Comparison of ENCODE assay signal across 1 cellular context in genomic region chr1:156499703-156500577, GRCh38.
TF ChIP-seq lines count a peak whose summit lies in the region.

No MANE protein-coding gene starts in this region.

TF ChIP-seq in GM23338, 12 proteins besides CTCF, POLR2A, EP300 and RAD21 (continued from another document):
- TF ChIP-seq, protein P1, sequence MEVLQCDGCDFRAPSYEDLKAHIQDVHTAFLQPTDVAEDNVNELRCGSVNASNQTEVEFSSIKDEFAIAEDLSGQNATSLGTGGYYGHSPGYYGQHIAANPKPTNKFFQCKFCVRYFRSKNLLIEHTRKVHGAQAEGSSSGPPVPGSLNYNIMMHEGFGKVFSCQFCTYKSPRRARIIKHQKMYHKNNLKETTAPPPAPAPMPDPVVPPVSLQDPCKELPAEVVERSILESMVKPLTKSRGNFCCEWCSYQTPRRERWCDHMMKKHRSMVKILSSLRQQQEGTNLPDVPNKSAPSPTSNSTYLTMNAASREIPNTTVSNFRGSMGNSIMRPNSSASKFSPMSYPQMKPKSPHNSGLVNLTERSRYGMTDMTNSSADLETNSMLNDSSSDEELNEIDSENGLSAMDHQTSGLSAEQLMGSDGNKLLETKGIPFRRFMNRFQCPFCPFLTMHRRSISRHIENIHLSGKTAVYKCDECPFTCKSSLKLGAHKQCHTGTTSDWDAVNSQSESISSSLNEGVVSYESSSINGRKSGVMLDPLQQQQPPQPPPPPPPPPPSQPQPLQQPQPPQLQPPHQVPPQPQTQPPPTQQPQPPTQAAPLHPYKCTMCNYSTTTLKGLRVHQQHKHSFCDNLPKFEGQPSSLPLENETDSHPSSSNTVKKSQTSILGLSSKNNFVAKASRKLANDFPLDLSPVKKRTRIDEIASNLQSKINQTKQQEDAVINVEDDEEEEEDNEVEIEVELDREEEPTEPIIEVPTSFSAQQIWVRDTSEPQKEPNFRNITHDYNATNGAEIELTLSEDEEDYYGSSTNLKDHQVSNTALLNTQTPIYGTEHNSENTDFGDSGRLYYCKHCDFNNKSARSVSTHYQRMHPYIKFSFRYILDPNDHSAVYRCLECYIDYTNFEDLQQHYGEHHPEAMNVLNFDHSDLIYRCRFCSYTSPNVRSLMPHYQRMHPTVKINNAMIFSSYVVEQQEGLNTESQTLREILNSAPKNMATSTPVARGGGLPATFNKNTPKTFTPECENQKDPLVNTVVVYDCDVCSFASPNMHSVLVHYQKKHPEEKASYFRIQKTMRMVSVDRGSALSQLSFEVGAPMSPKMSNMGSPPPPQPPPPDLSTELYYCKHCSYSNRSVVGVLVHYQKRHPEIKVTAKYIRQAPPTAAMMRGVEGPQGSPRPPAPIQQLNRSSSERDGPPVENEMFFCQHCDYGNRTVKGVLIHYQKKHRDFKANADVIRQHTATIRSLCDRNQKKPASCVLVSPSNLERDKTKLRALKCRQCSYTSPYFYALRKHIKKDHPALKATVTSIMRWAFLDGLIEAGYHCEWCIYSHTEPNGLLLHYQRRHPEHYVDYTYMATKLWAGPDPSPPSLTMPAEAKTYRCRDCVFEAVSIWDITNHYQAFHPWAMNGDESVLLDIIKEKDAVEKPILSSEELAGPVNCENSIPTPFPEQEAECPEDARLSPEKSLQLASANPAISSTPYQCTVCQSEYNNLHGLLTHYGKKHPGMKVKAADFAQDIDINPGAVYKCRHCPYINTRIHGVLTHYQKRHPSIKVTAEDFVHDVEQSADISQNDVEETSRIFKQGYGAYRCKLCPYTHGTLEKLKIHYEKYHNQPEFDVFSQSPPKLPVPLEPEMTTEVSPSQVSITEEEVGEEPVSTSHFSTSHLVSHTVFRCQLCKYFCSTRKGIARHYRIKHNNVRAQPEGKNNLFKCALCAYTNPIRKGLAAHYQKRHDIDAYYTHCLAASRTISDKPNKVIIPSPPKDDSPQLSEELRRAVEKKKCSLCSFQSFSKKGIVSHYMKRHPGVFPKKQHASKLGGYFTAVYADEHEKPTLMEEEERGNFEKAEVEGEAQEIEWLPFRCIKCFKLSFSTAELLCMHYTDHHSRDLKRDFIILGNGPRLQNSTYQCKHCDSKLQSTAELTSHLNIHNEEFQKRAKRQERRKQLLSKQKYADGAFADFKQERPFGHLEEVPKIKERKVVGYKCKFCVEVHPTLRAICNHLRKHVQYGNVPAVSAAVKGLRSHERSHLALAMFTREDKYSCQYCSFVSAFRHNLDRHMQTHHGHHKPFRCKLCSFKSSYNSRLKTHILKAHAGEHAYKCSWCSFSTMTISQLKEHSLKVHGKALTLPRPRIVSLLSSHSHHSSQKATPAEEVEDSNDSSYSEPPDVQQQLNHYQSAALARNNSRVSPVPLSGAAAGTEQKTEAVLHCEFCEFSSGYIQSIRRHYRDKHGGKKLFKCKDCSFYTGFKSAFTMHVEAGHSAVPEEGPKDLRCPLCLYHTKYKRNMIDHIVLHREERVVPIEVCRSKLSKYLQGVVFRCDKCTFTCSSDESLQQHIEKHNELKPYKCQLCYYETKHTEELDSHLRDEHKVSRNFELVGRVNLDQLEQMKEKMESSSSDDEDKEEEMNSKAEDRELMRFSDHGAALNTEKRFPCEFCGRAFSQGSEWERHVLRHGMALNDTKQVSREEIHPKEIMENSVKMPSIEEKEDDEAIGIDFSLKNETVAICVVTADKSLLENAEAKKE (CRISPR knock-in tag; IDR thresholded peaks at IDR 0.05): no peak
- TF ChIP-seq ZNF331 (CRISPR knock-in tag; IDR thresholded peaks at IDR 0.05; ENCODE audit: low read depth): no peak
- TF ChIP-seq, protein P2, sequence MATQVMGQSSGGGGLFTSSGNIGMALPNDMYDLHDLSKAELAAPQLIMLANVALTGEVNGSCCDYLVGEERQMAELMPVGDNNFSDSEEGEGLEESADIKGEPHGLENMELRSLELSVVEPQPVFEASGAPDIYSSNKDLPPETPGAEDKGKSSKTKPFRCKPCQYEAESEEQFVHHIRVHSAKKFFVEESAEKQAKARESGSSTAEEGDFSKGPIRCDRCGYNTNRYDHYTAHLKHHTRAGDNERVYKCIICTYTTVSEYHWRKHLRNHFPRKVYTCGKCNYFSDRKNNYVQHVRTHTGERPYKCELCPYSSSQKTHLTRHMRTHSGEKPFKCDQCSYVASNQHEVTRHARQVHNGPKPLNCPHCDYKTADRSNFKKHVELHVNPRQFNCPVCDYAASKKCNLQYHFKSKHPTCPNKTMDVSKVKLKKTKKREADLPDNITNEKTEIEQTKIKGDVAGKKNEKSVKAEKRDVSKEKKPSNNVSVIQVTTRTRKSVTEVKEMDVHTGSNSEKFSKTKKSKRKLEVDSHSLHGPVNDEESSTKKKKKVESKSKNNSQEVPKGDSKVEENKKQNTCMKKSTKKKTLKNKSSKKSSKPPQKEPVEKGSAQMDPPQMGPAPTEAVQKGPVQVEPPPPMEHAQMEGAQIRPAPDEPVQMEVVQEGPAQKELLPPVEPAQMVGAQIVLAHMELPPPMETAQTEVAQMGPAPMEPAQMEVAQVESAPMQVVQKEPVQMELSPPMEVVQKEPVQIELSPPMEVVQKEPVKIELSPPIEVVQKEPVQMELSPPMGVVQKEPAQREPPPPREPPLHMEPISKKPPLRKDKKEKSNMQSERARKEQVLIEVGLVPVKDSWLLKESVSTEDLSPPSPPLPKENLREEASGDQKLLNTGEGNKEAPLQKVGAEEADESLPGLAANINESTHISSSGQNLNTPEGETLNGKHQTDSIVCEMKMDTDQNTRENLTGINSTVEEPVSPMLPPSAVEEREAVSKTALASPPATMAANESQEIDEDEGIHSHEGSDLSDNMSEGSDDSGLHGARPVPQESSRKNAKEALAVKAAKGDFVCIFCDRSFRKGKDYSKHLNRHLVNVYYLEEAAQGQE (IDR thresholded peaks at IDR 0.05; ENCODE audit: unreplicated experiment): no peak
- no peak for TF ChIP-seq POLR2AphosphoS5 (IDR thresholded peaks at IDR 0.05; ENCODE audit: low read depth)
- TF ChIP-seq EZH2phosphoT487 (IDR thresholded peaks at IDR 0.05; ENCODE audit: unreplicated experiment): no peak
- TF ChIP-seq CREB1 (CRISPR knock-in tag; IDR thresholded peaks at IDR 0.05; ENCODE audit: low read depth): no peak
- TF ChIP-seq JUNB (IDR thresholded peaks at IDR 0.05; ENCODE audit: unreplicated experiment): no peak
- no peak for TF ChIP-seq NANOG (IDR thresholded peaks at IDR 0.05; ENCODE audit: borderline replicate concordance)
- no peak for TF ChIP-seq EZH2 (IDR thresholded peaks at IDR 0.05; ENCODE audit: low read depth, unreplicated experiment)
